Comparison of ENCODE assay signal across 1 cellular context in genomic region chr19:46932346-46932745, GRCh38.
TF ChIP-seq lines count a peak whose summit lies in the region.

No MANE protein-coding gene starts in this region.

TF ChIP-seq in IMR-90, 13 proteins besides CTCF, POLR2A, EP300 and RAD21:
- TF ChIP-seq FOS (IDR thresholded peaks at IDR 0.05; ENCODE audit: low read depth, low read length), result no peak
- TF ChIP-seq RFX5 (IDR thresholded peaks at IDR 0.05; ENCODE audit: low read depth, low read length), result no peak
- peak; percentile 23; the same call in 1 of the 2 replicates for TF ChIP-seq MAZ (IDR thresholded peaks at IDR 0.05; ENCODE audit: borderline replicate concordance, low read depth, low read length)
- no peak for TF ChIP-seq MXI1 (IDR thresholded peaks at IDR 0.05; ENCODE audit: borderline replicate concordance, low read depth, low read length)
- no peak for TF ChIP-seq RCOR1 (IDR thresholded peaks at IDR 0.05; ENCODE audit: insufficient replicate concordance, low read length)
- peak; percentile 3; the same call in 1 of the 2 replicates for TF ChIP-seq CEBPB (IDR thresholded peaks at IDR 0.05; ENCODE audit: low read depth, low read length)
